Comparison of ENCODE assay signal across 9 cellular contexts in the genomic region with DNA sequence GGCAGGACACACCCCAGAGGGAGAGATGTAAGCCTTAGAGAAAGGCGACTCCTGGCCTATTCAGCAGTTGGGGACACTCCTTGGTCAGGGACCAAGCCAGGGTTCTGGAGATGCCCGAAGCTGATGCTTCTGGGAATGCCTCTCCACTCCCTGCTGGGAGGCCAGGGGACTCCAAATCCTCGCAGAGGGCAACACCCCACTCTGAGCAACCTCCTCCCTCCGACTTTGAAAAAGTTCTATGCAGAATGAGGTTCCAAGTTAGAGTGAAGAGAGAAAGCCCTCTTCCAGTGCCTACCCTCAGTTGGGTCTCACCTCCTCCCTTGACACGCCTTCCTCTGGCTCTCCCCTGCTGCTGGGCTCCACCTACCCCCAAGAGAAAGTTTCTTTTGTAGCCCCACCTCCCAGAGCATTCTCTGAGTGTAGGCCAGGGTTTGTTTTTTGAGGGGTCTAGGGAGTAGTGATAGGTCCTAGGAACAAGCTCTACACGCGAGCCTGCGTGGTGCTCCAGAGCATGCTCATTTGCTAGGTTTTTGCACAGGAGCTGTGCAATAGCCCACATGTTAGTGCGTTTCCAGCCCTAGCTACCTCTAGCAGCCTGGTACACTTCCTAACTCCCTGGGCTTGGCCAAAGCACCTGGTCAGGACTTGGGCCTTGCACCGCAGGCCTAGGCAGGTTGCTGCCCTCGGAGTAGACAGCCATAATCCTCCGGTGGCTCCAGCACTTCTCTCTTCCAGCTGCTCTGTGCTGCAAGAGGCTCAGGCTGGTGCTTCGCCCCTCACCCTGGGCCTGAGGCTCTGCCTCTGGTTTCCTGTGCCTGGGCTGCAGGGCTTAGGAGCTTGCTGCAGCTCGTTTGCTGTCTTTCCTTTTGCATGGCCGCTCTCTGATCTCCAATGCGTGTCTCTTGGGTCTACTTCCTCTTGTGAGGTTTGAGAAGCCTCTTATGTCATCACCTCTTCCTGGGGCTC.
DNase-seq lines count a peak whose midpoint lies in the region; ATAC-seq lines count a peak whose summit lies in the region.
"Had no signal": no experiment of that assay in that cellular context is flagged by ENCODE, and none has a peak within 500 bp of the region (broad histone marks: within the 10 kb centered on the region; RNA-seq: fewer than 3 reads in every experiment).

No MANE protein-coding gene starts in this region.

- H3K9me3 Mint-ChIP-seq in T-helper 2 cell treated with Interferon-gamma antibody and Interleukin-4, amounts not matched to agents 5 μg/mL and 100 μg/mL, for 36 hours: no peaks in the 10 kb centered on the region
- H3K9me3 Mint-ChIP-seq in central memory CD8-positive, alpha-beta T cell: no peaks in the 10 kb centered on the region
- H3K9me3 Mint-ChIP-seq in stimulated activated naive CD8-positive, alpha-beta T cell treated with anti-CD3 and anti-CD28 coated beads, Interleukin-15, amount 100 ng/mL, for 72 hours: no peaks in the 10 kb centered on the region

- no peaks in the 10 kb centered on the region for H3K27me3 Mint-ChIP-seq in T-helper 2 cell treated with Interferon-gamma antibody and Interleukin-4, amounts not matched to agents 5 μg/mL and 100 μg/mL, for 36 hours (ENCODE audit: low read depth)
- peaks cover 22% of the 10 kb centered on the region for H3K27me3 Mint-ChIP-seq in central memory CD8-positive, alpha-beta T cell
- H3K27me3 Mint-ChIP-seq in stimulated activated naive CD8-positive, alpha-beta T cell treated with anti-CD3 and anti-CD28 coated beads, Interleukin-15, amount 100 ng/mL, for 72 hours: no peaks in the 10 kb centered on the region

- H3K27ac Mint-ChIP-seq in T-helper 2 cell treated with Interferon-gamma antibody and Interleukin-4, amounts not matched to agents 5 μg/mL and 100 μg/mL, for 36 hours: peak overlapping the region; percentile 79
- H3K27ac Mint-ChIP-seq in central memory CD8-positive, alpha-beta T cell (ENCODE audit: low read depth): peak overlapping the region; percentile 13
- H3K27ac Mint-ChIP-seq in stimulated activated naive CD8-positive, alpha-beta T cell treated with anti-CD3 and anti-CD28 coated beads, Interleukin-15, amount 100 ng/mL, for 72 hours: peak overlapping the region; percentile 71 to 91

- peak; percentile 59 for ATAC-seq in central memory CD8-positive, alpha-beta T cell (replicated peaks; ENCODE audit: extremely low read depth, poor library complexity, severe bottlenecking)
- peak; percentile 35 for ATAC-seq in stimulated activated naive CD8-positive, alpha-beta T cell treated with anti-CD3 and anti-CD28 coated beads, Interleukin-15, amount 100 ng/mL, for 72 hours
- no peak for ATAC-seq in GM21723 (IDR thresholded peaks at IDR 0.05; ENCODE audit: unreplicated experiment)
- ATAC-seq in HG02852 (IDR thresholded peaks at IDR 0.05; ENCODE audit: unreplicated experiment): no peak
- ATAC-seq in GM18858 (IDR thresholded peaks at IDR 0.05; ENCODE audit: unreplicated experiment): no peak

- H3K4me3 Mint-ChIP-seq in T-helper 2 cell treated with Interferon-gamma antibody and Interleukin-4, amounts not matched to agents 5 μg/mL and 100 μg/mL, for 36 hours: no peak overlapping the region
- peak overlapping the region; percentile 12 for H3K4me3 Mint-ChIP-seq in central memory CD8-positive, alpha-beta T cell
- peak overlapping the region; percentile 71 to 73 for H3K4me3 Mint-ChIP-seq in stimulated activated naive CD8-positive, alpha-beta T cell treated with anti-CD3 and anti-CD28 coated beads, Interleukin-15, amount 100 ng/mL, for 72 hours

- DNase-seq in activated T-cell treated with anti-CD3 and anti-CD28 coated beads for 1 hour (ENCODE audit: low read depth): peak; percentile 16
- no peak for DNase-seq in activated T-cell treated with anti-CD3 and anti-CD28 coated beads for 4 hours
- no peak for DNase-seq in T-helper 2 cell treated with Interferon-gamma antibody and Interleukin-4, amounts not matched to agents 5 μg/mL and 100 μg/mL, for 36 hours (ENCODE audit: low spot score)
- DNase-seq in central memory CD8-positive, alpha-beta T cell (ENCODE audit: low spot score in 2 of 2): no peak
- DNase-seq in stimulated activated naive CD8-positive, alpha-beta T cell treated with anti-CD3 and anti-CD28 coated beads, Interleukin-15, amount 100 ng/mL, for 72 hours: peak; percentile 38 to 45
- DNase-seq: small intestine had no signal

- no peaks in the 10 kb centered on the region for H3K36me3 Mint-ChIP-seq in T-helper 2 cell treated with Interferon-gamma antibody and Interleukin-4, amounts not matched to agents 5 μg/mL and 100 μg/mL, for 36 hours (ENCODE audit: low read depth)
- H3K36me3 Mint-ChIP-seq in central memory CD8-positive, alpha-beta T cell (ENCODE audit: insufficient read depth): peaks cover 3% of the 10 kb centered on the region

- H3K4me1 Mint-ChIP-seq in T-helper 2 cell treated with Interferon-gamma antibody and Interleukin-4, amounts not matched to agents 5 μg/mL and 100 μg/mL, for 36 hours (ENCODE audit: low read depth): peaks cover 24% of the 10 kb centered on the region
- peaks cover 17% of the 10 kb centered on the region for H3K4me1 Mint-ChIP-seq in central memory CD8-positive, alpha-beta T cell
- H3K4me1 Mint-ChIP-seq in stimulated activated naive CD8-positive, alpha-beta T cell treated with anti-CD3 and anti-CD28 coated beads, Interleukin-15, amount 100 ng/mL, for 72 hours: peaks cover 52% of the 10 kb centered on the region

Comparison
In these comparisons a context has a peak if more than half of its experiments do, and no peak if none do; other contexts are left out.
1. DNase-seq: peak in activated T-cell treated with anti-CD3 and anti-CD28 coated beads for 1 hour (single experiment) and stimulated activated naive CD8-positive, alpha-beta T cell treated with anti-CD3 and anti-CD28 coated beads, Interleukin-15, amount 100 ng/mL, for 72 hours (2 of 2); none in activated T-cell treated with anti-CD3 and anti-CD28 coated beads for 4 hours (single experiment), T-helper 2 cell treated with Interferon-gamma antibody and Interleukin-4, amounts not matched to agents 5 μg/mL and 100 μg/mL, for 36 hours (single experiment) and central memory CD8-positive, alpha-beta T cell (0 of 2).
2. H3K27ac Mint-ChIP-seq: peak in every context shown above with its lines; median percentile 81 in stimulated activated naive CD8-positive, alpha-beta T cell treated with anti-CD3 and anti-CD28 coated beads, Interleukin-15, amount 100 ng/mL, for 72 hours; 79 in T-helper 2 cell treated with Interferon-gamma antibody and Interleukin-4, amounts not matched to agents 5 μg/mL and 100 μg/mL, for 36 hours; 13 in central memory CD8-positive, alpha-beta T cell.
3. ATAC-seq: peak in central memory CD8-positive, alpha-beta T cell (single experiment) and stimulated activated naive CD8-positive, alpha-beta T cell treated with anti-CD3 and anti-CD28 coated beads, Interleukin-15, amount 100 ng/mL, for 72 hours (single experiment); none in GM21723 (single experiment), HG02852 (single experiment) and GM18858 (single experiment).